1 cellular context compared by ENCODE assay signal in the genomic region with DNA sequence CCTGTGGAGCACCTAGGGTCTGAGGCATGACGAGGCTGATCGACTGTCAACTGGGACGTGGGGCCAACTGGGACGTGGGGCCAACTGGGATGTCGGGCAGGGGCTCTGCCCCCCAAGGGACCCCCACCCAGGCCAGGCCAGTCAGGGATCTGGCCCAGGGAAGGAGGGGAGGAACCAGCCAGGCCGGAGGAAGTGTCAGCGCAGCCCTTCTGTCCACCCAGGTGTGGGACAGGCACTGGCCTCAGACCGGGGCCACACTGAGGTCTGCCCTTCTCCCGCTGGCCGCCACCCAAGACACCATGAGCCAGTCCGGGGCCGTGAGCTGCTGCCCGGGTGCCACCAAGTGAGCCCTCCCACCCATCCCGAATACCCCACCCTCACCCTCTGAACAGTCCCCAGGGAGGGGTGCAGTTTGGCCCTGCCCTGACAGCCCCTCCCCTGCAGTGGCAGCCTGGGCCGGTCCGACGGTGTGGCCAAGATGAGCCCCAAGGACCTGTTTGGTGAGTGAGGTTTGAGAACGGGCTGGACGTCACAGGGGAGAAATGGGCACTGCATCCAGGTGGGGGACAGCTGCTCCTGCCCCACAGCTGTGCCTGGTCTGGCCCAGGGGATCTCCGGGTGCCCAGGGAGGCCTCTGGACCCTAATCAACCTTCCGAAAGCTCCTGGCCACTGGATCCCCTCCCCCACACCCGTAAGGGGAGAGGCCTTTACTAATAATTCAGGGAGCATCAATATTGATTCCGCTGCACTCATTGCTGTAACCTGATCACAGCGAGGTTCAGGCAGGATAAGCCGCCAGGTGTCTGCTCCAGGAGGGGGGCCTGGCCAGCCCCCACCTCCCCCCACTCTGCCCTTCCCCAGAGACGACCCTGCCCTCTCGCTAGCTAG.
TF ChIP-seq lines count a peak whose summit lies in the region.

No MANE protein-coding gene starts in this region.

TF ChIP-seq in H1, 55 proteins besides CTCF, POLR2A, EP300 and RAD21:
- TF ChIP-seq GTF2F1 (IDR thresholded peaks at IDR 0.05; ENCODE audit: borderline replicate concordance, low read depth, low read length) (no peak), CHD2 (IDR thresholded peaks at IDR 0.05; ENCODE audit: low read length) (no peak), TAF7 (optimal IDR thresholded peaks at IDR 0.05; ENCODE audit: borderline replicate concordance, low read depth, low read length) (no peak), CEBPB (IDR thresholded peaks at IDR 0.05; ENCODE audit: low read depth, low read length) (no peak), NANOG (IDR thresholded peaks at IDR 0.05; ENCODE audit: insufficient read depth, low read depth, low read length, poor library complexity, severe bottlenecking) (no peak), SUZ12 (IDR thresholded peaks at IDR 0.05; ENCODE audit: low read length) (no peak), CBX5 (IDR thresholded peaks at IDR 0.05; ENCODE audit: low read depth, low read length) (no peak), RFX5 (IDR thresholded peaks at IDR 0.05; ENCODE audit: borderline replicate concordance, low read depth, low read length) (no peak), FOSL1 (IDR thresholded peaks at IDR 0.05; ENCODE audit: insufficient read depth, low read depth, low read length) (no peak), EGR1 (IDR thresholded peaks at IDR 0.05; ENCODE audit: borderline replicate concordance, low read depth, low read length) (no peak), PHF8 (conservative IDR thresholded peaks at IDR 0.05; ENCODE audit: low read depth, low read length) (no peak), HDAC2 (IDR thresholded peaks at IDR 0.05; ENCODE audit: borderline replicate concordance in 1 of 2, low read depth in 2 of 2, low read length in 2 of 2) (no peak), SP4 (IDR thresholded peaks at IDR 0.05; ENCODE audit: low read length) (no peak), JUN (IDR thresholded peaks at IDR 0.05; ENCODE audit: low read depth, low read length) (no peak), SIN3A (conservative IDR thresholded peaks at IDR 0.05 in 1 of 2, IDR thresholded peaks at IDR 0.05 in 1 of 2; ENCODE audit: low read depth in 1 of 2, low read length in 2 of 2) (no peak)
